33 cellular contexts compared by ENCODE assay signal in genomic region chr10:76906221-76906620, GRCh38.
"Had no signal": no experiment of that assay in that cellular context is flagged by ENCODE, and none has a peak within 500 bp of the region (broad histone marks: within the 10 kb centered on the region; RNA-seq: fewer than 3 reads in every experiment).

No MANE protein-coding gene starts in this region.

- H3K27me3 Mint-ChIP-seq: stimulated activated memory B cell treated with anti-CD40 and anti-IgM and Interleukin-4, amounts not matched to agents 10 μg/mL and 1 μg/mL and 100 μg/mL, for 72 hours had no signal

- H3K9me3 ChIP-seq: neutrophil, ovary, psoas muscle, right lobe of liver, sigmoid colon, spleen, suprapubic skin, testis, tibial artery, transverse colon, upper lobe of right lung, uterus had no signal

- H3K9ac ChIP-seq: parathyroid adenoma had no signal

- DNase-seq: naive thymus-derived CD8-positive, alpha-beta T cell; nephron progenitor cell; nucleus accumbens; ovary; posterior cingulate gyrus; psoas muscle; right cardiac atrium; right lobe of liver; sigmoid colon; small intestine; spleen; stimulated activated CD4-positive, alpha-beta T cell treated with anti-CD3 and anti-CD28 coated beads, Interleukin-12 subunit alpha, Interleukin-12 subunit beta, amount 100 ng/mL, for 4 hours; stimulated activated CD4-positive, alpha-beta T cell treated with anti-CD3 and anti-CD28 coated beads, Interleukin-1b, Interleukin-23, amount 100 ng/mL, for 48 hours; stimulated activated CD4-positive, alpha-beta T cell treated with anti-CD3 and anti-CD28 coated beads, Interleukin-4, amount 100 ng/mL, for 1 hour; stimulated activated CD4-positive, alpha-beta T cell treated with anti-CD3 and anti-CD28 coated beads, Interleukin-4, amount 100 ng/mL, for 4 hours; stimulated activated CD8-positive, alpha-beta memory T cell treated with anti-CD3 and anti-CD28 coated beads, Interleukin-4, amount 100 ng/mL, for 48 hours; stimulated activated naive CD4-positive, alpha-beta T cell; stimulated activated naive CD8-positive, alpha-beta T cell treated with anti-CD3 and anti-CD28 coated beads, Interleukin-15, amount 100 ng/mL, for 72 hours; stimulated activated naive CD8-positive, alpha-beta T cell treated with anti-CD3 and anti-CD28 coated beads, Interleukin-15, Interleukin-2, amounts not matched to agents 100 U/mL and 50 U/mL, for 24 hours; substantia nigra; testis; tibial artery; transverse colon; upper lobe of right lung; uterus had no signal

- H3K4me1 Mint-ChIP-seq: naive thymus-derived CD8-positive, alpha-beta T cell; neural crest cell; stimulated activated memory B cell treated with anti-CD40 and anti-IgM and Interleukin-4, amounts not matched to agents 10 μg/mL and 1 μg/mL and 100 μg/mL, for 72 hours; stimulated activated naive CD8-positive, alpha-beta T cell treated with anti-CD3 and anti-CD28 coated beads, Interleukin-15, amount 100 ng/mL, for 72 hours had no signal

- H3K36me3 Mint-ChIP-seq: naive thymus-derived CD8-positive, alpha-beta T cell; natural killer cell treated with Interleukin-12 subunit alpha and Interleukin-12 subunit beta and Interleukin-15 and Interleukin-18, amount 100 ng/mL, for 72 hours; stimulated activated memory B cell treated with anti-CD40 and anti-IgM and Interleukin-4, amounts not matched to agents 10 μg/mL and 1 μg/mL and 100 μg/mL, for 72 hours had no signal

- H3K27me3 ChIP-seq: neutrophil, ovary, right lobe of liver, sigmoid colon, spleen, suprapubic skin, testis, tibial artery, transverse colon, upper lobe of right lung, uterus had no signal

- ATAC-seq: naive thymus-derived CD8-positive, alpha-beta T cell; natural killer cell treated with Interleukin-12 subunit alpha and Interleukin-12 subunit beta and Interleukin-15 and Interleukin-18, amount 100 ng/mL, for 72 hours; psoas muscle; right cardiac atrium; right lobe of liver; stimulated activated memory B cell treated with anti-CD40 and anti-IgM and Interleukin-4, amounts not matched to agents 10 μg/mL and 1 μg/mL and 100 μg/mL, for 72 hours; stimulated activated naive CD8-positive, alpha-beta T cell treated with anti-CD3 and anti-CD28 coated beads, Interleukin-15, amount 100 ng/mL, for 72 hours; stimulated activated naive CD8-positive, alpha-beta T cell treated with anti-CD3 and anti-CD28 coated beads, Interleukin-15, Interleukin-2, amounts not matched to agents 100 U/mL and 50 U/mL, for 24 hours; upper lobe of right lung had no signal

- H3K4me3 Mint-ChIP-seq: naive thymus-derived CD8-positive, alpha-beta T cell; natural killer cell treated with Interleukin-12 subunit alpha and Interleukin-12 subunit beta and Interleukin-15 and Interleukin-18, amount 100 ng/mL, for 72 hours; nephron progenitor cell; neural crest cell; stimulated activated memory B cell treated with anti-CD40 and anti-IgM and Interleukin-4, amounts not matched to agents 10 μg/mL and 1 μg/mL and 100 μg/mL, for 72 hours; stimulated activated naive CD8-positive, alpha-beta T cell treated with anti-CD3 and anti-CD28 coated beads, Interleukin-15, amount 100 ng/mL, for 72 hours; type B pancreatic cell had no signal

- H3K79me2 ChIP-seq: parathyroid adenoma had no signal

- H3K4me3 ChIP-seq: ovary, psoas muscle, right lobe of liver, sigmoid colon, spleen, suprapubic skin, testis, tibial artery, transverse colon, upper lobe of right lung, uterus had no signal

- H3K27ac Mint-ChIP-seq: naive thymus-derived CD8-positive, alpha-beta T cell; natural killer cell treated with Interleukin-12 subunit alpha and Interleukin-12 subunit beta and Interleukin-15 and Interleukin-18, amount 100 ng/mL, for 72 hours; nephron progenitor cell; progenitor cell of endocrine pancreas; stimulated activated memory B cell treated with anti-CD40 and anti-IgM and Interleukin-4, amounts not matched to agents 10 μg/mL and 1 μg/mL and 100 μg/mL, for 72 hours; stimulated activated naive CD8-positive, alpha-beta T cell treated with anti-CD3 and anti-CD28 coated beads, Interleukin-15, amount 100 ng/mL, for 72 hours; type B pancreatic cell had no signal

- H3K4me1 ChIP-seq: parathyroid adenoma, psoas muscle, suprapubic skin, testis, upper lobe of right lung, uterus had no signal

- H3K9me3 Mint-ChIP-seq: nephron progenitor cell had no signal

- H3K27ac ChIP-seq: neutrophil, ovary, parathyroid adenoma, psoas muscle, right lobe of liver, sigmoid colon, spleen, suprapubic skin, testis, tibial artery, transverse colon, upper lobe of right lung, uterus had no signal

- H2AFZ ChIP-seq: parathyroid adenoma had no signal

- H3K36me3 ChIP-seq: neutrophil, ovary, right lobe of liver, spleen, suprapubic skin, transverse colon, upper lobe of right lung, uterus had no signal
